1 cellular context compared by ENCODE assay signal in the genomic region with DNA sequence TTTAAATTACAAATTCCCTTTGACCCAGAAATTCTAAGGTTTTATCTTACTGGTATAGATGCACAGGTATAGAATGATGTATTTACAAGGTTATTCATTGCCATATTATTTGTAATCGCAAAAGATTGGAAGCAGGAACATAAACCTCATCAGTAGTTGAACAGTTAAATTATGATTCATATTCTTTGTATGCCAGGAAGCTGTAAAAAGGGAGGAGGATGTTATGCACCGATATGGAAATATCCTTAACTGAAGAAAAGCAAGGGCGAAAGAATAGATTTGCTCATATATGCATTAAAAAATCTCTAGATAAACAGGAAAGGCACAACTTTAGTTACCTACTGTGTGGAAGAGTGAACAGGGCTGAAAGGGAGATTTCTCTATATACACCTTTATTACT.
TF ChIP-seq lines count a peak whose summit lies in the region.

No MANE protein-coding gene starts in this region.

TF ChIP-seq in SK-N-SH treated with all-trans-retinoic acid at 6 μM for 48 hours, 23 proteins besides CTCF, POLR2A, EP300 and RAD21 (continued from another document):
- TF ChIP-seq PATZ1 (CRISPR knock-in tag; IDR thresholded peaks at IDR 0.05; ENCODE audit: borderline replicate concordance) (no peak), POU6F1 (CRISPR knock-in tag; IDR thresholded peaks at IDR 0.05; ENCODE audit: borderline replicate concordance, low read depth) (no peak), ISL1 (CRISPR knock-in tag; IDR thresholded peaks at IDR 0.05) (no peak), TOX (CRISPR knock-in tag; IDR thresholded peaks at IDR 0.05; ENCODE audit: borderline replicate concordance) (no peak), RARB (CRISPR knock-in tag; IDR thresholded peaks at IDR 0.05) (no peak), TCF4 (CRISPR knock-in tag; IDR thresholded peaks at IDR 0.05; ENCODE audit: borderline replicate concordance) (no peak), OSR1 (CRISPR knock-in tag; IDR thresholded peaks at IDR 0.05) (no peak), ZC3H10 (CRISPR knock-in tag; IDR thresholded peaks at IDR 0.05) (no peak), TSHZ2 (CRISPR knock-in tag; IDR thresholded peaks at IDR 0.05) (no peak), CSRNP3 (CRISPR knock-in tag; IDR thresholded peaks at IDR 0.05) (no peak)
